ENCODE assay signal across 8 cellular contexts in genomic region chr11:73142128-73142377, GRCh38. TPM values are rescaled to one million over a fixed set of nuclear protein-coding genes. Genes with fewer than 3 reads are reported as not detected.
DNase-seq lines count a peak whose midpoint lies in the region; ATAC-seq, FAIRE-seq and TF ChIP-seq lines count a peak whose summit lies in the region.

Gene FCHSD2, minus strand, starts transcription at chr11:73142318. Its CDS starts 441 bp downstream, at chr11:73141877.

- no peak for FAIRE-seq in GM12892 (lab: Jason Lieb, UNC)

- H3K4me3 ChIP-seq in SK-N-MC (peak within 1 kb of the TSS; percentile 96), fibroblast of pulmonary artery (replicated peaks; ENCODE audit: low read depth, low read length) (peak within 1 kb of the TSS; percentile 94)

- no peaks in the 10 kb centered on the region for H3K9me3 ChIP-seq in SK-N-MC (ENCODE audit: low read depth, low read length)

- peak within 1 kb of the TSS; percentile 91 for H3K9ac ChIP-seq in SK-N-MC (ENCODE audit: insufficient read length)

- peak; percentile 19 for ATAC-seq in GM18520 (IDR thresholded peaks at IDR 0.05; ENCODE audit: unreplicated experiment)
- ATAC-seq in omental fat pad (ENCODE audit: low FRiP score) = no peak
- no peak for ATAC-seq in GM21528 (IDR thresholded peaks at IDR 0.05; ENCODE audit: low FRiP score, unreplicated experiment)
- ATAC-seq in GM18502 (IDR thresholded peaks at IDR 0.05; ENCODE audit: poor library complexity, unreplicated experiment) = no peak

- no peak; the same call in 1 of the 2 replicates for TF ChIP-seq POLR2A in GM12892 (IDR thresholded peaks at IDR 0.05; ENCODE audit: low read depth, low read length)

- no peak for TF ChIP-seq CTCF in fibroblast of pulmonary artery (IDR thresholded peaks at IDR 0.05; ENCODE audit: low read length, missing control alignments)
- no peak for TF ChIP-seq CTCF in omental fat pad (IDR thresholded peaks at IDR 0.05)

- H3K27ac ChIP-seq in SK-N-MC = peak within 1 kb of the TSS; percentile 91

- DNase-seq in SK-N-MC (ENCODE audit: low read depth, low spot score) (no peak), fibroblast of pulmonary artery (ENCODE audit: low read depth) (no peak), omental fat pad (ENCODE audit: low spot score) (no peak), Ammon's horn (ENCODE audit: low spot score) (no peak), GM12892 (ENCODE audit: insufficient read length) (no peak)

- peaks cover 25% of the 10 kb centered on the region for H3K36me3 ChIP-seq in SK-N-MC (ENCODE audit: insufficient read depth, low read length)

RNA-seq across cellular contexts. Expression of gene FCHSD2, which starts in this region (rescaled TPM):
- total RNA-seq in omental fat pad = 10 to 100 TPM; 15.4 to 37.8 (median 31.9) TPM
- polyA plus RNA-seq in GM12892 (2012; ENCODE audit: missing spikeins) = 70.2 TPM
